ENCODE assay signal across 11 cellular contexts in the genomic region with DNA sequence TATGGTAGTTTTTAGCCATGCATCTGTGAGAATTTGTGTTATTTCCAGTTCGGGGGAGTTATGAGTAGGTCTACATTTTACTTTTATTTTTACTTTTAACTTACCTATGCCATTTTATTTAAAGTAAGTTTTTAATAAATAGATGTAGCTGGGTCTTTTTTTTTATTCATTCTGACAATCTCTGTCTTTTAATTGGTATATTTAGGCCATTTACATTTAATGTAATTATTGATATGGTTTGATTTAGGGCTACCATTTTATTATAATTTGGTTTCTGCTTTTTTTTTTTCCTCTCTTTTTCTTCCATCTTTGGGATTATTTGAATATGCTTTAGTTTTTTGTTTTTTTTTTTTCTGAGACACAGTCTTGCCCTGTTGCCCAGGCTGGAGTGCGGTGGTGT. TPM values are rescaled to one million over a fixed set of nuclear protein-coding genes. Genes with fewer than 3 reads are reported as not detected.
A peak's percentile ranks its signal among the peaks of the same experiment; 100 is the strongest.
DNase-seq lines count a peak whose midpoint lies in the region; ATAC-seq and TF ChIP-seq lines count a peak whose summit lies in the region.
"Had no signal": no experiment of that assay in that cellular context is flagged by ENCODE, and none has a peak within 500 bp of the region (broad histone marks: within the 10 kb centered on the region; RNA-seq: fewer than 3 reads in every experiment).

No MANE protein-coding gene starts in this region.

- H3K27ac ChIP-seq in OCI-LY7 (ENCODE audit: low read depth, low read length, poor library complexity, severe bottlenecking) = peak overlapping the region; percentile 76

- peaks cover 18% of the 10 kb centered on the region for H3K36me3 Mint-ChIP-seq in osteocyte (ENCODE audit: unreplicated experiment)

- H2AFZ ChIP-seq in OCI-LY7 (ENCODE audit: low read length) = no peak overlapping the region

- H3K9me3 ChIP-seq in OCI-LY7 (ENCODE audit: low read length) = peaks cover 13% of the 10 kb centered on the region

- H3K79me2 ChIP-seq in OCI-LY7 (ENCODE audit: insufficient read depth, low read depth, low read length) = peaks cover 71% of the 10 kb centered on the region

- H3K4me1 ChIP-seq in OCI-LY7 (ENCODE audit: insufficient read depth, low read length, poor library complexity, severe bottlenecking) = peaks cover 54% of the 10 kb centered on the region

- peaks cover 3% of the 10 kb centered on the region for H3K9me3 Mint-ChIP-seq in osteocyte (ENCODE audit: unreplicated experiment)

- H3K36me3 ChIP-seq in OCI-LY7 (ENCODE audit: insufficient read depth, low read length) = peaks cover 54% of the 10 kb centered on the region
- H3K36me3 ChIP-seq: gastroesophageal sphincter, right atrium auricular region had no signal

- peak overlapping the region; percentile 32 for H3K27ac Mint-ChIP-seq in osteocyte (ENCODE audit: unreplicated experiment)

- no peaks in the 10 kb centered on the region for H3K27me3 Mint-ChIP-seq in osteocyte (ENCODE audit: unreplicated experiment)

- CTCF ChIA-PET in OCI-LY7 (lab: Charles Lee; ENCODE audit: unreplicated experiment) = no interaction called here

- POLR2A ChIA-PET in OCI-LY7 (lab: Charles Lee) = interaction anchor here (0.7 to 1.6 kb wide), 5 partner anchors 12 to 89 kb away, joined by 3 to 9 read pairs (median 3); no protein-coding TSS in a partner anchor

- no peak for ATAC-seq in GM18505 (IDR thresholded peaks at IDR 0.05; ENCODE audit: unreplicated experiment)
- ATAC-seq: gastroesophageal sphincter had no signal

- H3K4me1 Mint-ChIP-seq in osteocyte (ENCODE audit: unreplicated experiment) = peaks cover 39% of the 10 kb centered on the region

- TF ChIP-seq POLR2A in GM18505 (IDR thresholded peaks at IDR 0.05; ENCODE audit: borderline replicate concordance, extremely low read depth, insufficient read depth, insufficient read length) = no peak

- H3K4me3 ChIP-seq in GM12865 (ENCODE audit: low read depth, low read length) = peak overlapping the region; percentile 64
- H3K4me3 ChIP-seq in OCI-LY7 (ENCODE audit: low read depth, low read length, poor library complexity, severe bottlenecking) = peak overlapping the region; percentile 82
- H3K4me3 ChIP-seq in epithelial cell of esophagus (ENCODE audit: low read length) = peak overlapping the region; percentile 97

- peak overlapping the region; percentile 98 for H3K4me2 ChIP-seq in OCI-LY7 (ENCODE audit: low read length)

- no peaks in the 10 kb centered on the region for H3K9me2 ChIP-seq in OCI-LY7 (ENCODE audit: insufficient read depth, low read length)

- TF ChIP-seq CTCF in GM12865 (IDR thresholded peaks at IDR 0.05; ENCODE audit: insufficient read depth, low read depth, low read length, missing control alignments) (no peak), OCI-LY7 (conservative IDR thresholded peaks at IDR 0.05; ENCODE audit: low read length) (no peak), epithelial cell of esophagus (IDR thresholded peaks at IDR 0.05; ENCODE audit: insufficient read depth, low read depth, low read length, missing control alignments) (no peak), osteocyte (IDR thresholded peaks at IDR 0.05) (no peak)

- H3K4me3 Mint-ChIP-seq in osteocyte (ENCODE audit: unreplicated experiment) = peak overlapping the region; percentile 94

- DNase-seq in GM12865 (ENCODE audit: low read depth) = no peak
- no peak for DNase-seq in OCI-LY7 (ENCODE audit: low spot score)
- no peak for DNase-seq in epithelial cell of esophagus (ENCODE audit: low read depth)
- DNase-seq in osteocyte (ENCODE audit: extremely low spot score, unreplicated experiment) = no peak
- DNase-seq in NCI-H524 treated with DMSO at 0.1 percent for 48 hours (lab: John Stamatoyannopoulos, UW) = no peak
- DNase-seq in NCI-H82 (lab: John Stamatoyannopoulos, UW) = no peak
- DNase-seq in activated CD8-positive, alpha-beta memory T cell treated with anti-CD3 and anti-CD28 coated beads, Interleukin-2, amount 50 U/mL, for 48 hours = no peak
- DNase-seq: NCI-H187 had no signal

- H4K20me1 ChIP-seq in OCI-LY7 (ENCODE audit: insufficient read depth, low read length) = no peaks in the 10 kb centered on the region

- intact Hi-C loops in OCI-LY7 (cut with micrococcal nuclease; ENCODE audit: unreplicated experiment) = loop anchor here (2.0 kb wide), 1 partner anchor 83 kb away; no protein-coding TSS in a partner anchor

- BruUV-seq in OCI-LY7 (replicated peaks; lab: Mats Ljungman, UMichigan) = TSS peak; percentile 52

RNA-seq across cellular contexts. Expression of a gene that starts 1.9 kb away (rescaled TPM):
- 37.5 and 44.4 TPM in 2 replicates for total RNA-seq in OCI-LY7 (2014; rRNA removed; shearing (Covaris generic))
- total RNA-seq in OCI-LY7 (2022) = 91.9 and 110 TPM in 2 replicates
- 37.4 and 39.7 TPM in 2 replicates for total RNA-seq in osteocyte
